In the genomic region with DNA sequence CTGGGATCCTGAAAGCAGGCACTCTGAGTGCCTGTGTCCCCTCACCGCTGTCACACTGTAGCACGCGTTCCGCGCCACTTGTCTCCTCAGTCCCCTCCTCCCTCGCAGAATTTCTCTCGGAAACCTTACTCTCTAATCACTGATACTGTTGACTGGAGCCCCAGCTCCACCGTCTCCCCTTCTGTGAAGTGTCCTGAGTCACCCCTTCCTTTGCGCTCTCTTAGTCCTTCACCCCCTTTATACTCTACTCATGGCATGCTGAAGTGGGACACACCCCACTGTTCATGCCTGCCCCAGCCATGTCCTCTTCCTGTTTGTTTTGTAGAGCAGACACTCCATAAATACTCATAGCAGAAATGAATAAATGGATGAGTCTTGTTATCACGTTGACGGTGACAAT, we compare ENCODE assay signal across 1 cellular context.
TF ChIP-seq lines count a peak whose summit lies in the region.

No MANE protein-coding gene starts in this region.

TF ChIP-seq in H1, 55 proteins besides CTCF, POLR2A, EP300 and RAD21:
- TF ChIP-seq, protein P1, sequence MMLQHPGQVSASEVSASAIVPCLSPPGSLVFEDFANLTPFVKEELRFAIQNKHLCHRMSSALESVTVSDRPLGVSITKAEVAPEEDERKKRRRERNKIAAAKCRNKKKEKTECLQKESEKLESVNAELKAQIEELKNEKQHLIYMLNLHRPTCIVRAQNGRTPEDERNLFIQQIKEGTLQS (IDR thresholded peaks at IDR 0.05; ENCODE audit: insufficient read depth, low read depth, low read length): no peak
- no peak for TF ChIP-seq TBP (IDR thresholded peaks at IDR 0.05; ENCODE audit: low read depth, low read length)
- no peak for TF ChIP-seq SP4 (IDR thresholded peaks at IDR 0.05; ENCODE audit: low read length)
- TF ChIP-seq TCF12 (IDR thresholded peaks at IDR 0.05; ENCODE audit: low read depth, low read length): no peak
TF ChIP-seq in H1: peak in this region for 0.
